Comparison of ENCODE assay signal across 1 cellular context in the genomic region with DNA sequence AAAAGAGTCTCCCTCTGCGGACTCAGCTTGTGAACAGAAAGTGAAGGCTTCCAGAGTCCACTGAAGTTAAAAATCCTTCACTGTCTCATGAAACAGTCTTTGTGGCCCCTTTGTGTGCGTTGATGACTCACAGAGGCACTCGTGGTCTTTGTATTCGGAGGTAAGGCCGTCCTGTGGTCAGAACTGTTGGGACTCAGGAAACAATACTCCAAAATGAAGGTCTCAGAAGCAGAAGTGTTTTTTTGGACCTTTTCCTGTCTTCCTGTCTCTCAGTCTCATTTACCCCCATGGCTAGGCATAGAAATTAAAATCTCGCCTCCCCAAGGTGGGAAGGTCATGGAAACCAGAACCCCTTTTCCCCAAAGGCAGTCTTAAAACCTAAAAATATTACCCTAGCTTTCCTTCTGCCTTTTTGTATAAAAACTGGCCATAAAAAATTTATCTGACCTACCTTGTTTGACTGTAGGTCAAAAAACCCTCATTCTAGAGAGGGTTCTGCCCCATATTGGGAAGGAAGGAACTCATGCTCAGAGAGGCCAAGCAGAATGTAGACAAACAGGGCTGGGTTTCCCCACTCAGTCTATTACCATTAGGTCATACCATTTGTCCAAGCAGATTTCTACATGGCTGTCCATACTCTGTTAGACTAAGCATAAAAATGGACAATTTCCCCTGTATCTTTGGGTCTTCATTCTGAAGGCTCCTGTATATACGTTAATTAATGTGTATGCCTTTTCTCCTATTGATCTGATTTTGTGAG.
TF ChIP-seq lines count a peak whose summit lies in the region.

No MANE protein-coding gene starts in this region.

TF ChIP-seq in HepG2, 621 proteins besides CTCF, POLR2A, EP300 and RAD21:
- TF ChIP-seq LCORL (IDR thresholded peaks at IDR 0.05) (no peak), LCORL (CRISPR knock-in tag; IDR thresholded peaks at IDR 0.05) (peak; percentile 43; the same call in 1 of the 2 replicates), ZNF3 (CRISPR knock-in tag; IDR thresholded peaks at IDR 0.05) (peak; percentile 90), SOX13 (IDR thresholded peaks at IDR 0.05) (0 out of 2 replicates have a peak, but pooled peaks have one; percentile 27), SOX13 (CRISPR knock-in tag; conservative IDR thresholded peaks at IDR 0.05 in 1 of 2, IDR thresholded peaks at IDR 0.05 in 1 of 2) (peak in 1 of 2 experiments; percentile 66; a peak in 1 of 4 replicates), SOX5 (CRISPR knock-in tag; IDR thresholded peaks at IDR 0.05; ENCODE audit: borderline replicate concordance) (peak; percentile 72; the same call in 1 of the 2 replicates), ETV5 (CRISPR knock-in tag; IDR thresholded peaks at IDR 0.05; ENCODE audit: borderline replicate concordance) (peak; percentile 27; the same call in 1 of the 2 replicates), MAFF (IDR thresholded peaks at IDR 0.05; ENCODE audit: low read depth, low read length) (no peak), RAD51 (IDR thresholded peaks at IDR 0.05; ENCODE audit: borderline replicate concordance) (no peak), NPAS2 (CRISPR knock-in tag; IDR thresholded peaks at IDR 0.05; ENCODE audit: borderline replicate concordance) (no peak), ZNF792 (CRISPR knock-in tag; IDR thresholded peaks at IDR 0.05) (peak; percentile 52; the same call in 1 of the 2 replicates), CEBPB (IDR thresholded peaks at IDR 0.05; ENCODE audit: borderline replicate concordance, low read depth, low read length) (no peak), HMG20A (CRISPR knock-in tag; IDR thresholded peaks at IDR 0.05; ENCODE audit: borderline replicate concordance) (peak; percentile 46; the same call in 1 of the 2 replicates), ELF3 (CRISPR knock-in tag; IDR thresholded peaks at IDR 0.05) (peak; percentile 44; the same call in 1 of the 2 replicates), ZSCAN25 (CRISPR knock-in tag; IDR thresholded peaks at IDR 0.05) (no peak), KAT8 (CRISPR knock-in tag; IDR thresholded peaks at IDR 0.05) (0 out of 2 replicates have a peak, but pooled peaks have one; percentile 18), EED (CRISPR knock-in tag; IDR thresholded peaks at IDR 0.05) (no peak), SAP130 (CRISPR knock-in tag; IDR thresholded peaks at IDR 0.05; ENCODE audit: low read depth) (peak; percentile 46; the same call in 1 of the 2 replicates), SOX6 (IDR thresholded peaks at IDR 0.05) (no peak), SOX6 (CRISPR knock-in tag; IDR thresholded peaks at IDR 0.05) (peak; percentile 33; the same call in 1 of the 2 replicates), FOSL2 (CRISPR knock-in tag; IDR thresholded peaks at IDR 0.05) (peak; percentile 96)
- TF ChIP-seq, protein P1, sequence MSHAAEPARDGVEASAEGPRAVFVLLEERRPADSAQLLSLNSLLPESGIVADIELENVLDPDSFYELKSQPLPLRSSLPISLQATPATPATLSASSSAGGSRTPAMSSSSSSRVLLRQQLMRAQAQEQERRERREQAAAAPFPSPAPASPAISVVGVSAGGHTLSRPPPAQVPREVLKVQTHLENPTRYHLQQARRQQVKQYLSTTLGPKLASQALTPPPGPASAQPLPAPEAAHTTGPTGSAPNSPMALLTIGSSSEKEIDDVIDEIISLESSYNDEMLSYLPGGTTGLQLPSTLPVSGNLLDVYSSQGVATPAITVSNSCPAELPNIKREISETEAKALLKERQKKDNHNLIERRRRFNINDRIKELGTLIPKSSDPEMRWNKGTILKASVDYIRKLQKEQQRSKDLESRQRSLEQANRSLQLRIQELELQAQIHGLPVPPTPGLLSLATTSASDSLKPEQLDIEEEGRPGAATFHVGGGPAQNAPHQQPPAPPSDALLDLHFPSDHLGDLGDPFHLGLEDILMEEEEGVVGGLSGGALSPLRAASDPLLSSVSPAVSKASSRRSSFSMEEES (CRISPR knock-in tag; IDR thresholded peaks at IDR 0.05), result peak; percentile 72
- TF ChIP-seq, protein P2, sequence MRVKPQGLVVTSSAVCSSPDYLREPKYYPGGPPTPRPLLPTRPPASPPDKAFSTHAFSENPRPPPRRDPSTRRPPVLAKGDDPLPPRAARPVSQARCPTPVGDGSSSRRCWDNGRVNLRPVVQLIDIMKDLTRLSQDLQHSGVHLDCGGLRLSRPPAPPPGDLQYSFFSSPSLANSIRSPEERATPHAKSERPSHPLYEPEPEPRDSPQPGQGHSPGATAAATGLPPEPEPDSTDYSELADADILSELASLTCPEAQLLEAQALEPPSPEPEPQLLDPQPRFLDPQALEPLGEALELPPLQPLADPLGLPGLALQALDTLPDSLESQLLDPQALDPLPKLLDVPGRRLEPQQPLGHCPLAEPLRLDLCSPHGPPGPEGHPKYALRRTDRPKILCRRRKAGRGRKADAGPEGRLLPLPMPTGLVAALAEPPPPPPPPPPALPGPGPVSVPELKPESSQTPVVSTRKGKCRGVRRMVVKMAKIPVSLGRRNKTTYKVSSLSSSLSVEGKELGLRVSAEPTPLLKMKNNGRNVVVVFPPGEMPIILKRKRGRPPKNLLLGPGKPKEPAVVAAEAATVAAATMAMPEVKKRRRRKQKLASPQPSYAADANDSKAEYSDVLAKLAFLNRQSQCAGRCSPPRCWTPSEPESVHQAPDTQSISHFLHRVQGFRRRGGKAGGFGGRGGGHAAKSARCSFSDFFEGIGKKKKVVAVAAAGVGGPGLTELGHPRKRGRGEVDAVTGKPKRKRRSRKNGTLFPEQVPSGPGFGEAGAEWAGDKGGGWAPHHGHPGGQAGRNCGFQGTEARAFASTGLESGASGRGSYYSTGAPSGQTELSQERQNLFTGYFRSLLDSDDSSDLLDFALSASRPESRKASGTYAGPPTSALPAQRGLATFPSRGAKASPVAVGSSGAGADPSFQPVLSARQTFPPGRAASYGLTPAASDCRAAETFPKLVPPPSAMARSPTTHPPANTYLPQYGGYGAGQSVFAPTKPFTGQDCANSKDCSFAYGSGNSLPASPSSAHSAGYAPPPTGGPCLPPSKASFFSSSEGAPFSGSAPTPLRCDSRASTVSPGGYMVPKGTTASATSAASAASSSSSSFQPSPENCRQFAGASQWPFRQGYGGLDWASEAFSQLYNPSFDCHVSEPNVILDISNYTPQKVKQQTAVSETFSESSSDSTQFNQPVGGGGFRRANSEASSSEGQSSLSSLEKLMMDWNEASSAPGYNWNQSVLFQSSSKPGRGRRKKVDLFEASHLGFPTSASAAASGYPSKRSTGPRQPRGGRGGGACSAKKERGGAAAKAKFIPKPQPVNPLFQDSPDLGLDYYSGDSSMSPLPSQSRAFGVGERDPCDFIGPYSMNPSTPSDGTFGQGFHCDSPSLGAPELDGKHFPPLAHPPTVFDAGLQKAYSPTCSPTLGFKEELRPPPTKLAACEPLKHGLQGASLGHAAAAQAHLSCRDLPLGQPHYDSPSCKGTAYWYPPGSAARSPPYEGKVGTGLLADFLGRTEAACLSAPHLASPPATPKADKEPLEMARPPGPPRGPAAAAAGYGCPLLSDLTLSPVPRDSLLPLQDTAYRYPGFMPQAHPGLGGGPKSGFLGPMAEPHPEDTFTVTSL (CRISPR knock-in tag; IDR thresholded peaks at IDR 0.05; ENCODE audit: borderline replicate concordance), result peak; percentile 28; the same call in 1 of the 2 replicates
- TF ChIP-seq, protein P3, sequence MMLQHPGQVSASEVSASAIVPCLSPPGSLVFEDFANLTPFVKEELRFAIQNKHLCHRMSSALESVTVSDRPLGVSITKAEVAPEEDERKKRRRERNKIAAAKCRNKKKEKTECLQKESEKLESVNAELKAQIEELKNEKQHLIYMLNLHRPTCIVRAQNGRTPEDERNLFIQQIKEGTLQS (CRISPR knock-in tag; IDR thresholded peaks at IDR 0.05), result peak; percentile 53; the same call in 1 of the 2 replicates
